ENCODE assay signal across 4 cellular contexts in the genomic region with DNA sequence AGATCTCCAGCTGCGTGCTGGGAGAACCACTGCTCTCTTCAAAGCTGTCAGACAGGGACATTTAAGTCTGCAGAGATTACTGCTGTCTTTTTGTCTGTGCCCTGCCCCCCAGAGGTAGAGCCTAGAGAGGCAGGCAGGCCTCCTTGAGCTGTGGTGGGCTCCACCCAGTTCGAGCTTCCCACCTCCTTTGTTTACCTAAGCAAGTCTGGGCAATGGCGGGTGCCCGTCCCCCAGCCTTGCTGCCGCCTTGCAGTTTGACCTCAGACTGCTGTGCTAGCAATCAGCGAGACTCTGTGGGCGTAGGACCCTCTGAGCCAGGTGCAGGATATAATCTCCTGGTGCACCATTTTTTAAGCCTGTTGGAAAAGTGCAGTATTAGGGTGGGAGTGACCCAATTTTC.
DNase-seq lines count a peak whose midpoint lies in the region; ATAC-seq, FAIRE-seq and TF ChIP-seq lines count a peak whose summit lies in the region.
"Not testable (repeated sequence)": the region's sequence is repeated elsewhere in the genome, so short reads cannot be mapped to it uniquely, and the experiment has no call there.

No MANE protein-coding gene starts in this region.

- not testable (repeated sequence) for TF ChIP-seq RAD21 in HepG2 (CRISPR knock-in tag; IDR thresholded peaks at IDR 0.05)

- BruUV-seq in HepG2 (replicated peaks; lab: Mats Ljungman, UMichigan) = not testable (repeated sequence)

- H3K9ac ChIP-seq in HepG2 (ENCODE audit: insufficient read depth, low read depth, low read length) = not testable (repeated sequence)

- H3K36me3 ChIP-seq in esophagus muscularis mucosa; HepG2 (replicated peaks in 1 of 2; ENCODE audit: control insufficient read depth in 1 of 2, insufficient read depth in 2 of 2, low read length in 2 of 2): not testable (repeated sequence)

- TF ChIP-seq CTCF in esophagus muscularis mucosa (IDR thresholded peaks at IDR 0.05); osteocyte (IDR thresholded peaks at IDR 0.05): not testable (repeated sequence)
- peak; percentile 37 for TF ChIP-seq CTCF in HepG2 (CRISPR knock-in tag; IDR thresholded peaks at IDR 0.05)

- CTCF ChIA-PET in HepG2 (lab: Yijun Ruan, JAX; ENCODE audit: low intra/inter-chr PET ratio, low total read pairs) = not testable (repeated sequence)

- H3K9me3 Mint-ChIP-seq in osteocyte (ENCODE audit: unreplicated experiment) = not testable (repeated sequence)

- not testable (repeated sequence) for H3K79me2 ChIP-seq in HepG2 (ENCODE audit: insufficient read depth, low read length)

- POLR2A ChIA-PET in HepG2 (lab: Yijun Ruan, JAX) = interaction anchor here (1.2 kb wide), 1 partner anchor 40 kb away, joined by 5 read pairs; no protein-coding TSS in a partner anchor

- not testable (repeated sequence) for ATAC-seq in HepG2

- TF ChIP-seq EP300 in esophagus muscularis mucosa (IDR thresholded peaks at IDR 0.05); HepG2 (IDR thresholded peaks at IDR 0.05; ENCODE audit: low read depth in 2 of 2, low read length in 2 of 2); HepG2 (CRISPR knock-in tag; IDR thresholded peaks at IDR 0.05; ENCODE audit: borderline replicate concordance): not testable (repeated sequence)

- intact Hi-C loops in esophagus muscularis mucosa (cut with DNase I); HepG2 (cut with micrococcal nuclease; ENCODE audit: unreplicated experiment): not testable (repeated sequence)

- H3K27me3 Mint-ChIP-seq in osteocyte (ENCODE audit: unreplicated experiment) = not testable (repeated sequence)

- not testable (repeated sequence) for H3K9me3 ChIP-seq in esophagus muscularis mucosa
- H3K9me3 ChIP-seq in HepG2 (ENCODE audit: low read length) = peaks cover 11% of the 10 kb centered on the region

- peak overlapping the region; percentile 18; the same call in 1 of the 2 replicates for H3K4me2 ChIP-seq in HepG2 (ENCODE audit: low read depth, low read length)

- not testable (repeated sequence) for TF ChIP-seq POLR2A in esophagus muscularis mucosa (IDR thresholded peaks at IDR 0.05; ENCODE audit: low read depth); HepG2 (IDR thresholded peaks at IDR 0.05; ENCODE audit: insufficient read depth in 1 of 2, low read depth in 2 of 2, low read length in 2 of 2)

- in situ Hi-C loops in HepG2 (cut with HindIII; ENCODE audit: extremely low pct_ligation_motif_present, low pct_unique_long_range_greater_than_20kb) = not testable (repeated sequence)

- not testable (repeated sequence) for H3K27me3 ChIP-seq in esophagus muscularis mucosa; HepG2 (ENCODE audit: control insufficient read depth in 1 of 2, insufficient read depth in 2 of 2, low read length in 2 of 2)

- peak; percentile 1 for DNase-seq in NCI-H69 (lab: John Stamatoyannopoulos, UW)
- peak; percentile 60 for DNase-seq in esophagus muscularis mucosa (ENCODE audit: extremely low spot score)
- not testable (repeated sequence) for DNase-seq in HepG2 (ENCODE audit: low spot score)
- peak; percentile 74 for DNase-seq in osteocyte (ENCODE audit: extremely low spot score, unreplicated experiment)

- H3K4me3 Mint-ChIP-seq in osteocyte (ENCODE audit: unreplicated experiment) = not testable (repeated sequence)

- H3K27ac ChIP-seq in esophagus muscularis mucosa (replicated peaks in 1 of 4); HepG2 (ENCODE audit: extremely low read length, insufficient read depth, low read length): not testable (repeated sequence)

- not testable (repeated sequence) for H3K4me3 ChIP-seq in esophagus muscularis mucosa; HepG2 (replicated peaks in 1 of 3; ENCODE audit: insufficient read depth in 1 of 3, low read depth in 2 of 3, low read length in 3 of 3)

- not testable (repeated sequence) for H4K20me1 ChIP-seq in HepG2 (ENCODE audit: insufficient read depth, low read length)

- FAIRE-seq in HepG2 (lab: Jason Lieb, UNC) = not testable (repeated sequence)

- 88% methylated on average over 4 of the region's 7 CpGs for WGBS in esophagus muscularis mucosa
- 7% methylated on average over 5 of the region's 7 CpGs for WGBS in HepG2 (ENCODE audit: low lambda C conversion rate)

- not testable (repeated sequence) for H3K36me3 Mint-ChIP-seq in osteocyte (ENCODE audit: unreplicated experiment)

- H2AFZ ChIP-seq in HepG2 (ENCODE audit: low read length) = not testable (repeated sequence)

- not testable (repeated sequence) for H3K27ac Mint-ChIP-seq in osteocyte (ENCODE audit: unreplicated experiment)

- not testable (repeated sequence) for H3K4me1 Mint-ChIP-seq in osteocyte (ENCODE audit: unreplicated experiment)

- H3K4me1 ChIP-seq in esophagus muscularis mucosa = not testable (repeated sequence)
- H3K4me1 ChIP-seq in HepG2 (ENCODE audit: insufficient read depth, low read length) = peaks cover 25% of the 10 kb centered on the region

TF ChIP-seq in HepG2, 621 proteins besides CTCF, POLR2A, EP300 and RAD21:
- not testable (repeated sequence) for TF ChIP-seq FOXA1 (IDR thresholded peaks at IDR 0.05)
- TF ChIP-seq FOXA1 (CRISPR knock-in tag; IDR thresholded peaks at IDR 0.05) (peak; percentile 80), FOXA3 (CRISPR knock-in tag; IDR thresholded peaks at IDR 0.05) (peak; percentile 54; the same call in 1 of the 2 replicates), SP5 (CRISPR knock-in tag; IDR thresholded peaks at IDR 0.05; ENCODE audit: borderline replicate concordance, low read depth) (peak; percentile 11; the same call in 1 of the 2 replicates), ZMYM4 (CRISPR knock-in tag; IDR thresholded peaks at IDR 0.05) (peak; percentile 44; the same call in 1 of the 2 replicates), STAG1 (CRISPR knock-in tag; IDR thresholded peaks at IDR 0.05) (0 out of 2 replicates have a peak, but pooled peaks have one; percentile 19), FOSL2 (CRISPR knock-in tag; IDR thresholded peaks at IDR 0.05) (0 out of 2 replicates have a peak, but pooled peaks have one; percentile 3)
- TF ChIP-seq, protein P1, sequence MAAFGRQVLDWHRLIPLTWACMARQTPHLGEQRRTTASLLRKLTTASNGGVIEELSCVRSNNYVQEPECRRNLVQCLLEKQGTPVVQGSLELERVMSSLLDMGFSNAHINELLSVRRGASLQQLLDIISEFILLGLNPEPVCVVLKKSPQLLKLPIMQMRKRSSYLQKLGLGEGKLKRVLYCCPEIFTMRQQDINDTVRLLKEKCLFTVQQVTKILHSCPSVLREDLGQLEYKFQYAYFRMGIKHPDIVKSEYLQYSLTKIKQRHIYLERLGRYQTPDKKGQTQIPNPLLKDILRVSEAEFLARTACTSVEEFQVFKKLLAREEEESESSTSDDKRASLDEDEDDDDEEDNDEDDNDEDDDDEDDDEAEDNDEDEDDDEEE (CRISPR knock-in tag; IDR thresholded peaks at IDR 0.05) = 0 out of 2 replicates have a peak, but pooled peaks have one; percentile 38
- TF ChIP-seq, protein P2, sequence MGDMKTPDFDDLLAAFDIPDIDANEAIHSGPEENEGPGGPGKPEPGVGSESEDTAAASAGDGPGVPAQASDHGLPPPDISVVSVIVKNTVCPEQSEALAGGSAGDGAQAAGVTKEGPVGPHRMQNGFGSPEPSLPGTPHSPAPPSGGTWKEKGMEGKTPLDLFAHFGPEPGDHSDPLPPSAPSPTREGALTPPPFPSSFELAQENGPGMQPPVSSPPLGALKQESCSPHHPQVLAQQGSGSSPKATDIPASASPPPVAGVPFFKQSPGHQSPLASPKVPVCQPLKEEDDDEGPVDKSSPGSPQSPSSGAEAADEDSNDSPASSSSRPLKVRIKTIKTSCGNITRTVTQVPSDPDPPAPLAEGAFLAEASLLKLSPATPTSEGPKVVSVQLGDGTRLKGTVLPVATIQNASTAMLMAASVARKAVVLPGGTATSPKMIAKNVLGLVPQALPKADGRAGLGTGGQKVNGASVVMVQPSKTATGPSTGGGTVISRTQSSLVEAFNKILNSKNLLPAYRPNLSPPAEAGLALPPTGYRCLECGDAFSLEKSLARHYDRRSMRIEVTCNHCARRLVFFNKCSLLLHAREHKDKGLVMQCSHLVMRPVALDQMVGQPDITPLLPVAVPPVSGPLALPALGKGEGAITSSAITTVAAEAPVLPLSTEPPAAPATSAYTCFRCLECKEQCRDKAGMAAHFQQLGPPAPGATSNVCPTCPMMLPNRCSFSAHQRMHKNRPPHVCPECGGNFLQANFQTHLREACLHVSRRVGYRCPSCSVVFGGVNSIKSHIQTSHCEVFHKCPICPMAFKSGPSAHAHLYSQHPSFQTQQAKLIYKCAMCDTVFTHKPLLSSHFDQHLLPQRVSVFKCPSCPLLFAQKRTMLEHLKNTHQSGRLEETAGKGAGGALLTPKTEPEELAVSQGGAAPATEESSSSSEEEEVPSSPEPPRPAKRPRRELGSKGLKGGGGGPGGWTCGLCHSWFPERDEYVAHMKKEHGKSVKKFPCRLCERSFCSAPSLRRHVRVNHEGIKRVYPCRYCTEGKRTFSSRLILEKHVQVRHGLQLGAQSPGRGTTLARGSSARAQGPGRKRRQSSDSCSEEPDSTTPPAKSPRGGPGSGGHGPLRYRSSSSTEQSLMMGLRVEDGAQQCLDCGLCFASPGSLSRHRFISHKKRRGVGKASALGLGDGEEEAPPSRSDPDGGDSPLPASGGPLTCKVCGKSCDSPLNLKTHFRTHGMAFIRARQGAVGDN (CRISPR knock-in tag; IDR thresholded peaks at IDR 0.05) = 0 out of 2 replicates have a peak, but pooled peaks have one; percentile 31
- TF ChIP-seq, protein P3, sequence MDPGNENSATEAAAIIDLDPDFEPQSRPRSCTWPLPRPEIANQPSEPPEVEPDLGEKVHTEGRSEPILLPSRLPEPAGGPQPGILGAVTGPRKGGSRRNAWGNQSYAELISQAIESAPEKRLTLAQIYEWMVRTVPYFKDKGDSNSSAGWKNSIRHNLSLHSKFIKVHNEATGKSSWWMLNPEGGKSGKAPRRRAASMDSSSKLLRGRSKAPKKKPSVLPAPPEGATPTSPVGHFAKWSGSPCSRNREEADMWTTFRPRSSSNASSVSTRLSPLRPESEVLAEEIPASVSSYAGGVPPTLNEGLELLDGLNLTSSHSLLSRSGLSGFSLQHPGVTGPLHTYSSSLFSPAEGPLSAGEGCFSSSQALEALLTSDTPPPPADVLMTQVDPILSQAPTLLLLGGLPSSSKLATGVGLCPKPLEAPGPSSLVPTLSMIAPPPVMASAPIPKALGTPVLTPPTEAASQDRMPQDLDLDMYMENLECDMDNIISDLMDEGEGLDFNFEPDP (CRISPR knock-in tag; conservative IDR thresholded peaks at IDR 0.05) = 0 out of 2 replicates have a peak, but pooled peaks have one; percentile 18
